Comparison of ENCODE assay signal across 16 cellular contexts in the genomic region with DNA sequence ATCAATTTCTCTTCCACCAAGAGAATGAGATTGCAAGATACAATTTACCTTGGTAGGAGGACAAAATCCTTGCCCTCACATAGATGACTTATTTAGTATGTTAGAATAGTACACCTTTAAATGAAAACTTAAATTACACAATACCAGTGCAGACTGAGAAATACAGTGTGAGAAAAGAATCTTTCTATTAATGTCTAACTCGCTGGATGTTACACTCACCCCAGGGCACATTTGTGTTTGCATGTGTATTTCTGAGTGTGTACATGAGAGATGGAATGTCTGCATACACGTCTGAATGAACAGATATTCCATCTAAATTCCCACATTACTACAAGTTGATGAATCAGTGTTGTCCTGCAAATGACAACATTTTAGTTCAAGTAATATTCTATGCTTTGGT.
DNase-seq lines count a peak whose midpoint lies in the region; ATAC-seq and TF ChIP-seq lines count a peak whose summit lies in the region.
"Had no signal": no experiment of that assay in that cellular context is flagged by ENCODE, and none has a peak within 500 bp of the region (broad histone marks: within the 10 kb centered on the region; RNA-seq: fewer than 3 reads in every experiment).

No MANE protein-coding gene starts in this region.

- no peaks in the 10 kb centered on the region for H3K9me3 Mint-ChIP-seq in stimulated activated memory B cell treated with anti-CD40 and anti-IgM and Interleukin-4, amounts not matched to agents 10 μg/mL and 1 μg/mL and 100 μg/mL, for 72 hours
- H3K9me3 Mint-ChIP-seq: CD8-positive, alpha-beta T cell had no signal

- H3K4me1 ChIP-seq in mesenchymal stem cell (ENCODE audit: control insufficient read depth, insufficient read depth, low read depth, low read length) (peaks cover 4% of the 10 kb centered on the region), osteoblast (ENCODE audit: insufficient read depth, low read length) (peaks cover 7% of the 10 kb centered on the region)
- H3K4me1 ChIP-seq: BLaER1 treated with 17β-estradiol and CSF1 and Interleukin-3, amounts not matched to agents 10 nM and 100 nM had no signal

- no peak overlapping the region for H2BK12ac ChIP-seq in mesenchymal stem cell (ENCODE audit: low read length in 2 of 2)

- H2AK5ac ChIP-seq in mesenchymal stem cell (ENCODE audit: low read length, severe bottlenecking): no peak overlapping the region

- no peaks in the 10 kb centered on the region for H4K20me1 ChIP-seq in osteoblast (ENCODE audit: insufficient read depth, low read length)
- H4K20me1 ChIP-seq: BLaER1 treated with 17β-estradiol and CSF1 and Interleukin-3, amounts not matched to agents 10 nM and 100 nM had no signal

- H3K9me3 ChIP-seq in mesenchymal stem cell (ENCODE audit: control insufficient read depth, low read length): peaks cover 10% of the 10 kb centered on the region
- H3K9me3 ChIP-seq in osteoblast (ENCODE audit: low read depth, low read length): peaks cover 4% of the 10 kb centered on the region

- no peaks in the 10 kb centered on the region for H3K27me3 Mint-ChIP-seq in stimulated activated memory B cell treated with anti-CD40 and anti-IgM and Interleukin-4, amounts not matched to agents 10 μg/mL and 1 μg/mL and 100 μg/mL, for 72 hours
- H3K27me3 Mint-ChIP-seq: B cell had no signal

- no peak overlapping the region for H3K9ac ChIP-seq in mesenchymal stem cell (ENCODE audit: low read length)
- H3K9ac ChIP-seq: BLaER1 treated with 17β-estradiol and CSF1 and Interleukin-3, amounts not matched to agents 10 nM and 100 nM had no signal

- no peak overlapping the region for H2BK15ac ChIP-seq in mesenchymal stem cell (ENCODE audit: low read depth, poor library complexity, severe bottlenecking)

- H4K8ac ChIP-seq in mesenchymal stem cell (ENCODE audit: low read length): no peak overlapping the region

- H3K79me1 ChIP-seq in mesenchymal stem cell (replicated peaks; ENCODE audit: low read length, poor library complexity, severe bottlenecking): no peaks in the 10 kb centered on the region

- peaks cover 21% of the 10 kb centered on the region for H3K36me3 Mint-ChIP-seq in stimulated activated memory B cell treated with anti-CD40 and anti-IgM and Interleukin-4, amounts not matched to agents 10 μg/mL and 1 μg/mL and 100 μg/mL, for 72 hours

- no peak overlapping the region for H3K27ac Mint-ChIP-seq in stimulated activated memory B cell treated with anti-CD40 and anti-IgM and Interleukin-4, amounts not matched to agents 10 μg/mL and 1 μg/mL and 100 μg/mL, for 72 hours
- H3K27ac Mint-ChIP-seq: B cell; CD8-positive, alpha-beta T cell had no signal

- H3K4me1 Mint-ChIP-seq in stimulated activated memory B cell treated with anti-CD40 and anti-IgM and Interleukin-4, amounts not matched to agents 10 μg/mL and 1 μg/mL and 100 μg/mL, for 72 hours: no peaks in the 10 kb centered on the region
- H3K4me1 Mint-ChIP-seq: B cell had no signal

- no peak overlapping the region for H3K23ac ChIP-seq in mesenchymal stem cell (ENCODE audit: low read length in 2 of 2)

- H3K4me2 ChIP-seq in mesenchymal stem cell (ENCODE audit: low read length, poor library complexity, severe bottlenecking) (no peak overlapping the region), osteoblast (ENCODE audit: insufficient read depth, low read length) (no peak overlapping the region)
- H3K4me2 ChIP-seq: BLaER1 treated with 17β-estradiol and CSF1 and Interleukin-3, amounts not matched to agents 10 nM and 100 nM had no signal

- H3K18ac ChIP-seq in mesenchymal stem cell (ENCODE audit: low read depth in 1 of 2, low read length in 2 of 2): no peak overlapping the region

- no peak overlapping the region for H3K4me3 Mint-ChIP-seq in stimulated activated memory B cell treated with anti-CD40 and anti-IgM and Interleukin-4, amounts not matched to agents 10 μg/mL and 1 μg/mL and 100 μg/mL, for 72 hours
- H3K4me3 Mint-ChIP-seq: B cell; CD8-positive, alpha-beta T cell; H9 had no signal

- no peak overlapping the region for H3K14ac ChIP-seq in mesenchymal stem cell (ENCODE audit: low read length in 2 of 2)

- no peak overlapping the region for H4K91ac ChIP-seq in mesenchymal stem cell (ENCODE audit: low read length)

- H3K27ac ChIP-seq in mesenchymal stem cell (ENCODE audit: low read length, poor library complexity, severe bottlenecking): peak overlapping the region; percentile 39
- no peak overlapping the region for H3K27ac ChIP-seq in osteoblast (ENCODE audit: low read depth, low read length)
- H3K27ac ChIP-seq: BLaER1 treated with 17β-estradiol and CSF1 and Interleukin-3, amounts not matched to agents 10 nM and 100 nM had no signal

- WGBS in mesenchymal stem cell: no CpG with 5 or more reads among the region's 2 CpGs

- H3K4me3 ChIP-seq in epithelial cell of proximal tubule (ENCODE audit: low read depth, low read length): no peak overlapping the region
- H3K4me3 ChIP-seq in mesenchymal stem cell (ENCODE audit: insufficient read depth in 1 of 2, low read depth in 1 of 2, low read length in 2 of 2): no peak overlapping the region
- no peak overlapping the region for H3K4me3 ChIP-seq in osteoblast (ENCODE audit: insufficient read depth, low read length)
- H3K4me3 ChIP-seq: BLaER1 treated with 17β-estradiol and CSF1 and Interleukin-3, amounts not matched to agents 10 nM and 100 nM; GM12878 had no signal

- DNase-seq in epithelial cell of proximal tubule (ENCODE audit: low read depth): peak; percentile 49
- no peak for DNase-seq in mesenchymal stem cell
- peak; percentile 62 for DNase-seq in osteoblast (ENCODE audit: insufficient read length, low spot score, missing footprints)
- DNase-seq in foreskin melanocyte: no peak
- no peak for DNase-seq in NCI-H1436 treated with DMSO at 0.1 percent for 48 hours (lab: John Stamatoyannopoulos, UW)
- DNase-seq: Calu3; CD8-positive, alpha-beta T cell; DMS 273 treated with DMSO at 0.1 percent for 48 hours; DMS53; DND-41; H9 had no signal

- H2BK120ac ChIP-seq in mesenchymal stem cell (ENCODE audit: low read depth, low read length): no peak overlapping the region

- H3K4ac ChIP-seq in mesenchymal stem cell (ENCODE audit: low read depth in 1 of 2, low read length in 2 of 2): no peak overlapping the region

- no peak overlapping the region for H2AFZ ChIP-seq in mesenchymal stem cell (ENCODE audit: low read depth, low read length)
- H2AFZ ChIP-seq in osteoblast (ENCODE audit: low read length): no peak overlapping the region

- TF ChIP-seq CTCF in epithelial cell of proximal tubule (conservative IDR thresholded peaks at IDR 0.05; ENCODE audit: low read depth, low read length): no peak
- TF ChIP-seq CTCF in osteoblast (IDR thresholded peaks at IDR 0.05; ENCODE audit: extremely low read depth, low read depth, low read length): no peak

- H2BK5ac ChIP-seq in mesenchymal stem cell (ENCODE audit: low read depth, low read length, poor library complexity, severe bottlenecking): no peak overlapping the region

- H3K27me3 ChIP-seq in mesenchymal stem cell (ENCODE audit: control insufficient read depth in 1 of 2, insufficient read depth in 1 of 2, low read length in 2 of 2): no peaks in the 10 kb centered on the region
- H3K27me3 ChIP-seq in osteoblast (ENCODE audit: insufficient read depth, low read length): no peaks in the 10 kb centered on the region
- H3K27me3 ChIP-seq: BLaER1 treated with 17β-estradiol and CSF1 and Interleukin-3, amounts not matched to agents 10 nM and 100 nM had no signal

- H3K36me3 ChIP-seq in mesenchymal stem cell (ENCODE audit: control insufficient read depth in 1 of 2, insufficient read depth in 2 of 2, low read depth in 1 of 2, low read length in 2 of 2) (peaks cover 0 to 4% of the 10 kb centered on the region in 2 experiments), osteoblast (ENCODE audit: insufficient read depth, low read length) (no peaks in the 10 kb centered on the region)

- no peaks in the 10 kb centered on the region for H3K79me2 ChIP-seq in osteoblast (ENCODE audit: insufficient read depth, low read length)

- no peak for ATAC-seq in stimulated activated memory B cell treated with anti-CD40 and anti-IgM and Interleukin-4, amounts not matched to agents 10 μg/mL and 1 μg/mL and 100 μg/mL, for 72 hours
- ATAC-seq: CD8-positive, alpha-beta T cell; GM12878; HepG2 had no signal

Comparison
In these comparisons a context has a peak if more than half of its experiments do, and no peak if none do; other contexts are left out.
1. DNase-seq: peak in epithelial cell of proximal tubule (single experiment) and osteoblast (single experiment); none in mesenchymal stem cell (single experiment), foreskin melanocyte (single experiment) and NCI-H1436 treated with DMSO at 0.1 percent for 48 hours (single experiment).